In the genomic region with DNA sequence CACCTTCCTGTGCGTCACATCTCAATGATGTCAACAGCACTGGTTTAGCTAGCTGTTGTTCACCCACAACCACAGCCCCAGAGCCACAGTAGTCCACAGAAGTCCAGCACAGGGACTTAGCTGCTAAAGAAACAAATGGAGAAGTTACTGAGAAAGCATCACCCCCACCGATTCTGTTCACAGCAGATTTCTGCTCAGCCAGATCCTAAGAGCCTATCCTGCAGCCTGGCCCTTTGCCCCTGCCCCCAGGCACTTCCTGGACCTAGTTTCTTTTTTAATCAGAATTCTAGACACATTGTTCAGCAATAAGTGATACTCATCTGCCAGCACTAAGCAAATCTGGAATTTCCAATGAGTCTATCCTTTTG, we compare ENCODE assay signal across 8 cellular contexts. TPM values are rescaled to one million over a fixed set of nuclear protein-coding genes. Genes with fewer than 3 reads are reported as not detected.
DNase-seq lines count a peak whose midpoint lies in the region; ATAC-seq and TF ChIP-seq lines count a peak whose summit lies in the region.

No MANE protein-coding gene starts in this region.

- in situ Hi-C loops in GM13976 (cut with MboI; ENCODE audit: low sequenced_read_pairs, unreplicated experiment), result no loop called here

- peak; percentile 65 for DNase-seq in NCI-H69 (lab: John Stamatoyannopoulos, UW)
- DNase-seq in activated T-cell treated with anti-CD3 and anti-CD28 coated beads, Interleukin-2, amount 50 U/mL, for 1 hour, result peak; percentile 58
- peak; percentile 79 for DNase-seq in fibroblast of the aortic adventitia (ENCODE audit: low read depth)
- DNase-seq in progenitor cell of endocrine pancreas (ENCODE audit: low spot score, unreplicated experiment), result no peak
- no peak for DNase-seq in NCI-H187 (lab: John Stamatoyannopoulos, UW)
- no peak for DNase-seq in GM13976 (ENCODE audit: low spot score)

- peaks cover 65% of the 10 kb centered on the region for H3K4me1 Mint-ChIP-seq in progenitor cell of endocrine pancreas (ENCODE audit: low read depth)

- H3K9me3 Mint-ChIP-seq in progenitor cell of endocrine pancreas (ENCODE audit: low read depth), result no peaks in the 10 kb centered on the region

- H3K36me3 ChIP-seq in BLaER1 treated with 17β-estradiol and CSF1 and Interleukin-3, amounts not matched to agents 10 nM and 100 nM, result peaks cover 0 to 10% (median 0%) of the 10 kb centered on the region in 11 experiments; a peak in 3 of 22 replicates

- H4K20me1 ChIP-seq in BLaER1 treated with 17β-estradiol and CSF1 and Interleukin-3, amounts not matched to agents 10 nM and 100 nM, result peaks cover 24 to 58% (median 35%) of the 10 kb centered on the region in 11 experiments; a peak in 20 of 22 replicates

- peaks cover 0 to 11% (median 0%) of the 10 kb centered on the region in 11 experiments; a peak in 7 of 22 replicates for H3K9me3 ChIP-seq in BLaER1 treated with 17β-estradiol and CSF1 and Interleukin-3, amounts not matched to agents 10 nM and 100 nM (replicated peaks in 1 of 11)

- H3K4me3 Mint-ChIP-seq in progenitor cell of endocrine pancreas (ENCODE audit: low read depth), result no peak overlapping the region

- no peaks in the 10 kb centered on the region for H3K27me3 ChIP-seq in BLaER1 treated with 17β-estradiol and CSF1 and Interleukin-3, amounts not matched to agents 10 nM and 100 nM

- H3K9ac ChIP-seq in BLaER1 treated with 17β-estradiol and CSF1 and Interleukin-3, amounts not matched to agents 10 nM and 100 nM, result peak overlapping the region; percentile 71 to 99 (median 79)

- no peaks in the 10 kb centered on the region for H3K27me3 Mint-ChIP-seq in progenitor cell of endocrine pancreas

- H3K4me2 ChIP-seq in BLaER1 treated with 17β-estradiol and CSF1 and Interleukin-3, amounts not matched to agents 10 nM and 100 nM, result peak overlapping the region; percentile 90 to 100 (median 96)

- H3K4me3 ChIP-seq in BLaER1 treated with 17β-estradiol and CSF1 and Interleukin-3, amounts not matched to agents 10 nM and 100 nM, result peak overlapping the region in 9 of 10 experiments; percentile 24 to 98 (median 43); a peak in 16 of 20 replicates
- H3K4me3 ChIP-seq in fibroblast of the aortic adventitia (ENCODE audit: low read depth, low read length), result peak overlapping the region; percentile 20

- H3K27ac Mint-ChIP-seq in progenitor cell of endocrine pancreas, result peak overlapping the region; percentile 94

- peaks cover 88 to 100% (median 100%) of the 10 kb centered on the region in 10 experiments for H3K4me1 ChIP-seq in BLaER1 treated with 17β-estradiol and CSF1 and Interleukin-3, amounts not matched to agents 10 nM and 100 nM

- ATAC-seq in GM21528 (IDR thresholded peaks at IDR 0.05; ENCODE audit: low FRiP score, unreplicated experiment), result peak; percentile 18

- no peaks in the 10 kb centered on the region for H3K36me3 Mint-ChIP-seq in progenitor cell of endocrine pancreas (ENCODE audit: insufficient read depth)

- TF ChIP-seq CTCF in fibroblast of the aortic adventitia (IDR thresholded peaks at IDR 0.05; ENCODE audit: insufficient read depth, low read length) (no peak), progenitor cell of endocrine pancreas (IDR thresholded peaks at IDR 0.05; ENCODE audit: unreplicated experiment) (no peak), GM13976 (IDR thresholded peaks at IDR 0.05; ENCODE audit: borderline replicate concordance, control extremely low read depth, extremely low read depth, insufficient read depth, missing control alignments) (no peak)

- H3K27ac ChIP-seq in BLaER1 treated with 17β-estradiol and CSF1 and Interleukin-3, amounts not matched to agents 10 nM and 100 nM, result peak overlapping the region; percentile 84 to 100 (median 91)

RNA-seq across cellular contexts. Expression of gene B4GALT1, which starts 7.4 kb away (rescaled TPM):
- total RNA-seq in fibroblast of the aortic adventitia (ENCODE audit: low replicate concordance), result 40.9 and 41.0 TPM in 2 replicates
- total RNA-seq in progenitor cell of endocrine pancreas, result 49.9 and 53.1 TPM in 2 replicates

Comparison
In these comparisons a context has a peak if more than half of its experiments do, and no peak if none do; other contexts are left out.
1. DNase-seq: peak in NCI-H69 (single experiment), activated T-cell treated with anti-CD3 and anti-CD28 coated beads, Interleukin-2, amount 50 U/mL, for 1 hour (single experiment) and fibroblast of the aortic adventitia (single experiment); none in progenitor cell of endocrine pancreas (single experiment), NCI-H187 (0 of 2) and GM13976 (single experiment).